ENCODE assay signal across 1 cellular context in the genomic region with DNA sequence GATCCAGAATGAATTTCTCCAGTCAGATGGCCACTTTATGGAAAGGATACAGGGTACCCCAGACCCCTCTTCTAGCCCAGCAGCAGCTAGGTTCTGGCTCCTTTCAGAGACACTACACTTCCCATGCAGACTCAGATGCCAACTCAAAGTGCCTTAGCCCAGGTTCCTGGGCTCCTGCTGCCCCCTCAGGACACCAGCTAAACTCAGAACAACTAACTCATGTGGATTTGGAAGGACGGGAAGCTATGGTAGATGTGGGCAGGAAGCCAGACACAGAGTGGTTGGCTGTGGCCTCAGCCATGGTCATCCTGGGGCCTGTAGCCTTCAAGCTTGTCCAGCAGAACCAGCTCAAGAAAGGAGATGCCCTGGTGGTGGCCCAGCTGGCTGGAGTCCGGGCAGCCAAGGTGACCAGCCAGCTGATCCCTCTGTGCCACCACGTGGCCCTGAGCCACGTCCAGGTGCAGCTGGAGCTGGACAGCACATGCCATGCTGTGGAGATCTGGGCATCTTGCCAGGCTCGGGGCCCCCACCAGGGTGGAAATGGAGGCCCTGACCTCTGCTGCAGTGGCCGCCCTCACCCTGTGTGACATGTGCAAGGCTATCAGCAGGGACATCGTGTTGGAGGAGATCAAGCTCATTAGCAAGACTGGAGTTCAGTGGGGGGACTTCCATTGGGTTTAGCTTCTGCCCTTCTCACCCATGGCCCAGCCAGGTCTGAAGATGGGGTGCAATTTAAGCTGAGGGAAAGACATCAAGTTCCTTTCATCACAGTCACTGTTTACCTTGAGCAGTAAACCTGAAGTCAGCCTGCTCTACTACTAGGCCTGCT.
TF ChIP-seq lines count a peak whose summit lies in the region.

No MANE protein-coding gene starts in this region.

TF ChIP-seq in HepG2, 621 proteins besides CTCF, POLR2A, EP300 and RAD21 (continued from another document and continues in another):
- TF ChIP-seq SP140L (CRISPR knock-in tag; IDR thresholded peaks at IDR 0.05; ENCODE audit: borderline replicate concordance) (no peak), NFE2L1 (CRISPR knock-in tag; IDR thresholded peaks at IDR 0.05; ENCODE audit: borderline replicate concordance) (no peak), SETDB1 (CRISPR knock-in tag; IDR thresholded peaks at IDR 0.05; ENCODE audit: borderline replicate concordance) (no peak), ZNF121 (CRISPR knock-in tag; IDR thresholded peaks at IDR 0.05) (no peak), TBX2 (CRISPR knock-in tag; IDR thresholded peaks at IDR 0.05; ENCODE audit: borderline replicate concordance) (peak; percentile 58; the same call in 1 of the 2 replicates), RARA (CRISPR knock-in tag; IDR thresholded peaks at IDR 0.05) (peak; percentile 73), SIN3A (IDR thresholded peaks at IDR 0.05; ENCODE audit: borderline replicate concordance, low read depth, low read length) (no peak), EED (CRISPR knock-in tag; IDR thresholded peaks at IDR 0.05) (no peak), SAP130 (CRISPR knock-in tag; IDR thresholded peaks at IDR 0.05; ENCODE audit: low read depth) (peak; percentile 67), ZMAT3 (CRISPR knock-in tag; conservative IDR thresholded peaks at IDR 0.05) (no peak), ZNF746 (CRISPR knock-in tag; IDR thresholded peaks at IDR 0.05) (no peak), DMAP1 (CRISPR knock-in tag; IDR thresholded peaks at IDR 0.05) (no peak), PHF8 (CRISPR knock-in tag; IDR thresholded peaks at IDR 0.05) (no peak), FOXK1 (CRISPR knock-in tag; IDR thresholded peaks at IDR 0.05; ENCODE audit: borderline replicate concordance, low read depth) (peak; percentile 15; the same call in 1 of the 2 replicates), NAIF1 (CRISPR knock-in tag; IDR thresholded peaks at IDR 0.05; ENCODE audit: borderline replicate concordance) (no peak), ARNT (IDR thresholded peaks at IDR 0.05) (no peak), ZFP36L1 (CRISPR knock-in tag; IDR thresholded peaks at IDR 0.05) (0 out of 2 replicates have a peak, but pooled peaks have one; percentile 47), ZNF552 (CRISPR knock-in tag; IDR thresholded peaks at IDR 0.05; ENCODE audit: borderline replicate concordance) (0 out of 2 replicates have a peak, but pooled peaks have one; percentile 40), SUZ12 (IDR thresholded peaks at IDR 0.05; ENCODE audit: low read depth, low read length) (no peak), ZFP41 (CRISPR knock-in tag; IDR thresholded peaks at IDR 0.05; ENCODE audit: borderline replicate concordance) (no peak), ZSCAN31 (CRISPR knock-in tag; IDR thresholded peaks at IDR 0.05; ENCODE audit: low read depth) (no peak), PHF21A (CRISPR knock-in tag; IDR thresholded peaks at IDR 0.05) (no peak), KAT2B (IDR thresholded peaks at IDR 0.05; ENCODE audit: borderline replicate concordance, low read depth, low read length) (no peak), LCORL (IDR thresholded peaks at IDR 0.05) (no peak), LCORL (CRISPR knock-in tag; IDR thresholded peaks at IDR 0.05) (peak; percentile 46; the same call in 1 of the 2 replicates), PRMT3 (CRISPR knock-in tag; IDR thresholded peaks at IDR 0.05; ENCODE audit: borderline replicate concordance, low read depth) (no peak), POLR2G (IDR thresholded peaks at IDR 0.05; ENCODE audit: low read depth, low read length) (no peak), MEIS1 (CRISPR knock-in tag; IDR thresholded peaks at IDR 0.05; ENCODE audit: borderline replicate concordance) (no peak), DR1 (CRISPR knock-in tag; IDR thresholded peaks at IDR 0.05) (no peak), ZNF430 (CRISPR knock-in tag; IDR thresholded peaks at IDR 0.05) (no peak), CENPX (CRISPR knock-in tag; IDR thresholded peaks at IDR 0.05) (no peak), RAD51 (IDR thresholded peaks at IDR 0.05; ENCODE audit: borderline replicate concordance) (no peak), ZNF207 (IDR thresholded peaks at IDR 0.05; ENCODE audit: borderline replicate concordance) (no peak), ASH2L (IDR thresholded peaks at IDR 0.05; ENCODE audit: insufficient read length, low read depth, low read length) (no peak), NFE2 (CRISPR knock-in tag; IDR thresholded peaks at IDR 0.05) (no peak)
- TF ChIP-seq, protein P1, sequence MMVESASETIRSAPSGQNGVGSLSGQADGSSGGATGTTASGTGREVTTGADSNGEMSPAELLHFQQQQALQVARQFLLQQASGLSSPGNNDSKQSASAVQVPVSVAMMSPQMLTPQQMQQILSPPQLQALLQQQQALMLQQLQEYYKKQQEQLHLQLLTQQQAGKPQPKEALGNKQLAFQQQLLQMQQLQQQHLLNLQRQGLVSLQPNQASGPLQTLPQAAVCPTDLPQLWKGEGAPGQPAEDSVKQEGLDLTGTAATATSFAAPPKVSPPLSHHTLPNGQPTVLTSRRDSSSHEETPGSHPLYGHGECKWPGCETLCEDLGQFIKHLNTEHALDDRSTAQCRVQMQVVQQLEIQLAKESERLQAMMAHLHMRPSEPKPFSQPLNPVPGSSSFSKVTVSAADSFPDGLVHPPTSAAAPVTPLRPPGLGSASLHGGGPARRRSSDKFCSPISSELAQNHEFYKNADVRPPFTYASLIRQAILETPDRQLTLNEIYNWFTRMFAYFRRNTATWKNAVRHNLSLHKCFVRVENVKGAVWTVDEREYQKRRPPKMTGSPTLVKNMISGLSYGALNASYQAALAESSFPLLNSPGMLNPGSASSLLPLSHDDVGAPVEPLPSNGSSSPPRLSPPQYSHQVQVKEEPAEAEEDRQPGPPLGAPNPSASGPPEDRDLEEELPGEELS (CRISPR knock-in tag; IDR thresholded peaks at IDR 0.05) = no peak
- TF ChIP-seq, protein P2, sequence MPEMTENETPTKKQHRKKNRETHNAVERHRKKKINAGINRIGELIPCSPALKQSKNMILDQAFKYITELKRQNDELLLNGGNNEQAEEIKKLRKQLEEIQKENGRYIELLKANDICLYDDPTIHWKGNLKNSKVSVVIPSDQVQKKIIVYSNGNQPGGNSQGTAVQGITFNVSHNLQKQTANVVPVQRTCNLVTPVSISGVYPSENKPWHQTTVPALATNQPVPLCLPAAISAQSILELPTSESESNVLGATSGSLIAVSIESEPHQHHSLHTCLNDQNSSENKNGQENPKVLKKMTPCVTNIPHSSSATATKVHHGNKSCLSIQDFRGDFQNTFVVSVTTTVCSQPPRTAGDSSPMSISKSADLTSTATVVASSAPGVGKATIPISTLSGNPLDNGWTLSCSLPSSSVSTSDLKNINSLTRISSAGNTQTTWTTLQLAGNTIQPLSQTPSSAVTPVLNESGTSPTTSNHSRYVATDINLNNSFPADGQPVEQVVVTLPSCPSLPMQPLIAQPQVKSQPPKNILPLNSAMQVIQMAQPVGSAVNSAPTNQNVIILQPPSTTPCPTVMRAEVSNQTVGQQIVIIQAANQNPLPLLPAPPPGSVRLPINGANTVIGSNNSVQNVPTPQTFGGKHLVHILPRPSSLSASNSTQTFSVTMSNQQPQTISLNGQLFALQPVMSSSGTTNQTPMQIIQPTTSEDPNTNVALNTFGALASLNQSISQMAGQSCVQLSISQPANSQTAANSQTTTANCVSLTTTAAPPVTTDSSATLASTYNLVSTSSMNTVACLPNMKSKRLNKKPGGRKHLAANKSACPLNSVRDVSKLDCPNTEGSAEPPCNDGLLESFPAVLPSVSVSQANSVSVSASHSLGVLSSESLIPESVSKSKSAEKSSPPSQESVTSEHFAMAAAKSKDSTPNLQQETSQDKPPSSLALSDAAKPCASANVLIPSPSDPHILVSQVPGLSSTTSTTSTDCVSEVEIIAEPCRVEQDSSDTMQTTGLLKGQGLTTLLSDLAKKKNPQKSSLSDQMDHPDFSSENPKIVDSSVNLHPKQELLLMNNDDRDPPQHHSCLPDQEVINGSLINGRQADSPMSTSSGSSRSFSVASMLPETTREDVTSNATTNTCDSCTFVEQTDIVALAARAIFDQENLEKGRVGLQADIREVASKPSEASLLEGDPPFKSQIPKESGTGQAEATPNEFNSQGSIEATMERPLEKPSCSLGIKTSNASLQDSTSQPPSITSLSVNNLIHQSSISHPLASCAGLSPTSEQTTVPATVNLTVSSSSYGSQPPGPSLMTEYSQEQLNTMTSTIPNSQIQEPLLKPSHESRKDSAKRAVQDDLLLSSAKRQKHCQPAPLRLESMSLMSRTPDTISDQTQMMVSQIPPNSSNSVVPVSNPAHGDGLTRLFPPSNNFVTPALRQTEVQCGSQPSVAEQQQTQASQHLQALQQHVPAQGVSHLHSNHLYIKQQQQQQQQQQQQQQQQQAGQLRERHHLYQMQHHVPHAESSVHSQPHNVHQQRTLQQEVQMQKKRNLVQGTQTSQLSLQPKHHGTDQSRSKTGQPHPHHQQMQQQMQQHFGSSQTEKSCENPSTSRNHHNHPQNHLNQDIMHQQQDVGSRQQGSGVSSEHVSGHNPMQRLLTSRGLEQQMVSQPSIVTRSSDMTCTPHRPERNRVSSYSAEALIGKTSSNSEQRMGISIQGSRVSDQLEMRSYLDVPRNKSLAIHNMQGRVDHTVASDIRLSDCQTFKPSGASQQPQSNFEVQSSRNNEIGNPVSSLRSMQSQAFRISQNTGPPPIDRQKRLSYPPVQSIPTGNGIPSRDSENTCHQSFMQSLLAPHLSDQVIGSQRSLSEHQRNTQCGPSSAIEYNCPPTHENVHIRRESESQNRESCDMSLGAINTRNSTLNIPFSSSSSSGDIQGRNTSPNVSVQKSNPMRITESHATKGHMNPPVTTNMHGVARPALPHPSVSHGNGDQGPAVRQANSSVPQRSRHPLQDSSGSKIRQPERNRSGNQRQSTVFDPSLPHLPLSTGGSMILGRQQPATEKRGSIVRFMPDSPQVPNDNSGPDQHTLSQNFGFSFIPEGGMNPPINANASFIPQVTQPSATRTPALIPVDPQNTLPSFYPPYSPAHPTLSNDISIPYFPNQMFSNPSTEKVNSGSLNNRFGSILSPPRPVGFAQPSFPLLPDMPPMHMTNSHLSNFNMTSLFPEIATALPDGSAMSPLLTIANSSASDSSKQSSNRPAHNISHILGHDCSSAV (CRISPR knock-in tag; IDR thresholded peaks at IDR 0.05; ENCODE audit: borderline replicate concordance) = no peak
- TF ChIP-seq, protein P3, sequence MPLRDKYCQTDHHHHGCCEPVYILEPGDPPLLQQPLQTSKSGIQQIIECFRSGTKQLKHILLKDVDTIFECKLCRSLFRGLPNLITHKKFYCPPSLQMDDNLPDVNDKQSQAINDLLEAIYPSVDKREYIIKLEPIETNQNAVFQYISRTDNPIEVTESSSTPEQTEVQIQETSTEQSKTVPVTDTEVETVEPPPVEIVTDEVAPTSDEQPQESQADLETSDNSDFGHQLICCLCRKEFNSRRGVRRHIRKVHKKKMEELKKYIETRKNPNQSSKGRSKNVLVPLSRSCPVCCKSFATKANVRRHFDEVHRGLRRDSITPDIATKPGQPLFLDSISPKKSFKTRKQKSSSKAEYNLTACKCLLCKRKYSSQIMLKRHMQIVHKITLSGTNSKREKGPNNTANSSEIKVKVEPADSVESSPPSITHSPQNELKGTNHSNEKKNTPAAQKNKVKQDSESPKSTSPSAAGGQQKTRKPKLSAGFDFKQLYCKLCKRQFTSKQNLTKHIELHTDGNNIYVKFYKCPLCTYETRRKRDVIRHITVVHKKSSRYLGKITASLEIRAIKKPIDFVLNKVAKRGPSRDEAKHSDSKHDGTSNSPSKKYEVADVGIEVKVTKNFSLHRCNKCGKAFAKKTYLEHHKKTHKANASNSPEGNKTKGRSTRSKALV (CRISPR knock-in tag; IDR thresholded peaks at IDR 0.05) = no peak
- TF ChIP-seq, protein P4, sequence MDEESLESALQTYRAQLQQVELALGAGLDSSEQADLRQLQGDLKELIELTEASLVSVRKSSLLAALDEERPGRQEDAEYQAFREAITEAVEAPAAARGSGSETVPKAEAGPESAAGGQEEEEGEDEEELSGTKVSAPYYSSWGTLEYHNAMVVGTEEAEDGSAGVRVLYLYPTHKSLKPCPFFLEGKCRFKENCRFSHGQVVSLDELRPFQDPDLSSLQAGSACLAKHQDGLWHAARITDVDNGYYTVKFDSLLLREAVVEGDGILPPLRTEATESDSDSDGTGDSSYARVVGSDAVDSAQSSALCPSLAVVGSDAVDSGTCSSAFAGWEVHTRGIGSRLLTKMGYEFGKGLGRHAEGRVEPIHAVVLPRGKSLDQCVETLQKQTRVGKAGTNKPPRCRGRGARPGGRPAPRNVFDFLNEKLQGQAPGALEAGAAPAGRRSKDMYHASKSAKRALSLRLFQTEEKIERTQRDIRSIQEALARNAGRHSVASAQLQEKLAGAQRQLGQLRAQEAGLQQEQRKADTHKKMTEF (CRISPR knock-in tag; IDR thresholded peaks at IDR 0.05) = peak; percentile 36; the same call in 1 of the 2 replicates
- TF ChIP-seq, protein P5, sequence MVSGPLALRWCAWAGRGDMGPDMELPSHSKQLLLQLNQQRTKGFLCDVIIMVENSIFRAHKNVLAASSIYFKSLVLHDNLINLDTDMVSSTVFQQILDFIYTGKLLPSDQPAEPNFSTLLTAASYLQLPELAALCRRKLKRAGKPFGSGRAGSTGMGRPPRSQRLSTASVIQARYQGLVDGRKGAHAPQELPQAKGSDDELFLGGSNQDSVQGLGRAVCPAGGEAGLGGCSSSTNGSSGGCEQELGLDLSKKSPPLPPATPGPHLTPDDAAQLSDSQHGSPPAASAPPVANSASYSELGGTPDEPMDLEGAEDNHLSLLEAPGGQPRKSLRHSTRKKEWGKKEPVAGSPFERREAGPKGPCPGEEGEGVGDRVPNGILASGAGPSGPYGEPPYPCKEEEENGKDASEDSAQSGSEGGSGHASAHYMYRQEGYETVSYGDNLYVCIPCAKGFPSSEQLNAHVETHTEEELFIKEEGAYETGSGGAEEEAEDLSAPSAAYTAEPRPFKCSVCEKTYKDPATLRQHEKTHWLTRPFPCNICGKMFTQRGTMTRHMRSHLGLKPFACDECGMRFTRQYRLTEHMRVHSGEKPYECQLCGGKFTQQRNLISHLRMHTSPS (CRISPR knock-in tag; IDR thresholded peaks at IDR 0.05; ENCODE audit: low read depth) = peak; percentile 89
- TF ChIP-seq, protein P6, sequence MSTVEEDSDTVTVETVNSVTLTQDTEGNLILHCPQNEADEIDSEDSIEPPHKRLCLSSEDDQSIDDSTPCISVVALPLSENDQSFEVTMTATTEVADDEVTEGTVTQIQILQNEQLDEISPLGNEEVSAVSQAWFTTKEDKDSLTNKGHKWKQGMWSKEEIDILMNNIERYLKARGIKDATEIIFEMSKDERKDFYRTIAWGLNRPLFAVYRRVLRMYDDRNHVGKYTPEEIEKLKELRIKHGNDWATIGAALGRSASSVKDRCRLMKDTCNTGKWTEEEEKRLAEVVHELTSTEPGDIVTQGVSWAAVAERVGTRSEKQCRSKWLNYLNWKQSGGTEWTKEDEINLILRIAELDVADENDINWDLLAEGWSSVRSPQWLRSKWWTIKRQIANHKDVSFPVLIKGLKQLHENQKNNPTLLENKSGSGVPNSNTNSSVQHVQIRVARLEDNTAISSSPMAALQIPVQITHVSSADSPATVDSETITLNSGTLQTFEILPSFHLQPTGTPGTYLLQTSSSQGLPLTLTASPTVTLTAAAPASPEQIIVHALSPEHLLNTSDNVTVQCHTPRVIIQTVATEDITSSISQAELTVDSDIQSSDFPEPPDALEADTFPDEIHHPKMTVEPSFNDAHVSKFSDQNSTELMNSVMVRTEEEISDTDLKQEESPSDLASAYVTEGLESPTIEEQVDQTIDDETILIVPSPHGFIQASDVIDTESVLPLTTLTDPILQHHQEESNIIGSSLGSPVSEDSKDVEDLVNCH (CRISPR knock-in tag; IDR thresholded peaks at IDR 0.05) = no peak
- TF ChIP-seq, protein P7, sequence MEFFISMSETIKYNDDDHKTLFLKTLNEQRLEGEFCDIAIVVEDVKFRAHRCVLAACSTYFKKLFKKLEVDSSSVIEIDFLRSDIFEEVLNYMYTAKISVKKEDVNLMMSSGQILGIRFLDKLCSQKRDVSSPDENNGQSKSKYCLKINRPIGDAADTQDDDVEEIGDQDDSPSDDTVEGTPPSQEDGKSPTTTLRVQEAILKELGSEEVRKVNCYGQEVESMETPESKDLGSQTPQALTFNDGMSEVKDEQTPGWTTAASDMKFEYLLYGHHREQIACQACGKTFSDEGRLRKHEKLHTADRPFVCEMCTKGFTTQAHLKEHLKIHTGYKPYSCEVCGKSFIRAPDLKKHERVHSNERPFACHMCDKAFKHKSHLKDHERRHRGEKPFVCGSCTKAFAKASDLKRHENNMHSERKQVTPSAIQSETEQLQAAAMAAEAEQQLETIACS (CRISPR knock-in tag; IDR thresholded peaks at IDR 0.05) = no peak
